In genomic region chr6:28727559-28728211, GRCh38 we compare ENCODE assay signal across 9 cellular contexts.
DNase-seq lines count a peak whose midpoint lies in the region; ATAC-seq, FAIRE-seq and TF ChIP-seq lines count a peak whose summit lies in the region.
"Had no signal": no experiment of that assay in that cellular context is flagged by ENCODE, and none has a peak within 500 bp of the region (broad histone marks: within the 10 kb centered on the region; RNA-seq: fewer than 3 reads in every experiment).

No MANE protein-coding gene starts in this region.

- H3K27me3 Mint-ChIP-seq in Caco-2 (ENCODE audit: insufficient read depth, unreplicated experiment) = peaks cover 4% of the 10 kb centered on the region
- H3K27me3 Mint-ChIP-seq in naive B cell = peaks cover 46 to 85% (median 85%) of the 10 kb centered on the region in 3 donors

- H3K9me2 ChIP-seq in SU-DHL-6 (replicated peaks; ENCODE audit: insufficient read depth, low read length) = no peaks in the 10 kb centered on the region

- H3K27me3 ChIP-seq in Caco-2 (replicated peaks; ENCODE audit: control insufficient read depth, insufficient read depth, low read length) = no peaks in the 10 kb centered on the region
- H3K27me3 ChIP-seq in HUES48 (ENCODE audit: control insufficient read depth, insufficient read depth, low read length) = peaks cover 28% of the 10 kb centered on the region
- no peaks in the 10 kb centered on the region for H3K27me3 ChIP-seq in SU-DHL-6 (ENCODE audit: low read length)

- H4K20me1 ChIP-seq in SU-DHL-6 (ENCODE audit: low read depth, low read length) = no peaks in the 10 kb centered on the region

- H3K4me1 Mint-ChIP-seq in Caco-2 (ENCODE audit: low read depth, unreplicated experiment) (peaks cover 20% of the 10 kb centered on the region), naive B cell (peaks cover 9 to 18% (median 17%) of the 10 kb centered on the region in 3 donors)

- no peaks in the 10 kb centered on the region for H3K9me3 Mint-ChIP-seq in Caco-2 (ENCODE audit: unreplicated experiment)
- H3K9me3 Mint-ChIP-seq in naive B cell = peaks cover 0 to 55% (median 26%) of the 10 kb centered on the region in 7 donors

- H3K36me3 ChIP-seq in Caco-2 (ENCODE audit: control insufficient read depth, insufficient read depth, low read length) (no peaks in the 10 kb centered on the region), HUES48 (ENCODE audit: control insufficient read depth, insufficient read depth, low read length) (no peaks in the 10 kb centered on the region), SU-DHL-6 (ENCODE audit: low read length) (no peaks in the 10 kb centered on the region)

- peaks cover 15% of the 10 kb centered on the region for H3K36me3 Mint-ChIP-seq in Caco-2 (ENCODE audit: insufficient read depth, unreplicated experiment)
- peaks cover 0 to 6% of the 10 kb centered on the region in 2 donors for H3K36me3 Mint-ChIP-seq in naive B cell

- no peak overlapping the region for H3K9ac ChIP-seq in HUES48 (ENCODE audit: low read depth, low read length)
- H3K9ac ChIP-seq in SU-DHL-6 (ENCODE audit: low read length) = no peak overlapping the region

- H3K27ac Mint-ChIP-seq in Caco-2 (ENCODE audit: unreplicated experiment) (peak overlapping the region; percentile 95), naive B cell (no peak overlapping the region)

- H3K9me3 ChIP-seq in Caco-2 = no peaks in the 10 kb centered on the region
- H3K9me3 ChIP-seq in HUES48 (ENCODE audit: control insufficient read depth, insufficient read depth, low read length) = no peaks in the 10 kb centered on the region
- no peaks in the 10 kb centered on the region for H3K9me3 ChIP-seq in SU-DHL-6 (ENCODE audit: insufficient read depth, low read length)

- H3F3A ChIP-seq in SU-DHL-6 (ENCODE audit: insufficient read depth) = peaks cover 3% of the 10 kb centered on the region; the same call in 1 of the 2 replicates

- DNase-seq in Caco-2 = no peak
- DNase-seq in naive B cell = no peak
- DNase-seq in Kasumi-1 (lab: John Stamatoyannopoulos, UW) = no peak
- DNase-seq in D721Med (ENCODE audit: insufficient read length, low spot score) = no peak
- DNase-seq in activated gamma-delta T cell (lab: John Stamatoyannopoulos, UW) = no peak
- DNase-seq: DMS79 treated with DMSO at 0.1 percent for 48 hours, NCI-H1436 had no signal

- CTCF ChIA-PET in Caco-2 (lab: Charles Lee) = no interaction called here

- intact Hi-C loops in Caco-2 (cut with micrococcal nuclease; ENCODE audit: unreplicated experiment) = loop anchor here (5.0 kb wide), 1 partner anchor 65 kb away; no protein-coding TSS in a partner anchor

- no peak for FAIRE-seq in D721Med (lab: Jason Lieb, UNC)

- H3K79me2 ChIP-seq in SU-DHL-6 (ENCODE audit: insufficient read depth, low read length) = no peaks in the 10 kb centered on the region

- H3K4me3 Mint-ChIP-seq in Caco-2 (ENCODE audit: unreplicated experiment) = peak overlapping the region; percentile 98
- peak overlapping the region in 6 of 8 donors; percentile 3 to 93 (median 79) for H3K4me3 Mint-ChIP-seq in naive B cell

- 0 out of 2 replicates have a peak, but pooled peaks cover 3% of the 10 kb centered on the region for H3K4me1 ChIP-seq in Caco-2
- peaks cover 5% of the 10 kb centered on the region; the same call in 1 of the 2 replicates for H3K4me1 ChIP-seq in HUES48 (ENCODE audit: control insufficient read depth, insufficient read depth, low read length)

- H2AFZ ChIP-seq in SU-DHL-6 (ENCODE audit: low read depth, low read length, severe bottlenecking) = peak overlapping the region; percentile 34

- POLR2A ChIA-PET in Caco-2 (lab: Charles Lee) = no interaction called here

- no peak overlapping the region for H3K27ac ChIP-seq in HUES48 (ENCODE audit: low read depth, low read length)
- H3K27ac ChIP-seq in SU-DHL-6 (ENCODE audit: low read depth, low read length) = no peak overlapping the region; the same call in 1 of the 2 replicates

- no peak for TF ChIP-seq CTCF in Caco-2 (IDR thresholded peaks at IDR 0.05; ENCODE audit: insufficient read depth in 1 of 2, low read depth in 1 of 2, low read length in 1 of 2, severe bottlenecking in 1 of 2, unreplicated experiment in 1 of 2)
- TF ChIP-seq CTCF in SU-DHL-6 (IDR thresholded peaks at IDR 0.05; ENCODE audit: insufficient read depth, low read length, poor library complexity, severe bottlenecking) = no peak
- no peak for TF ChIP-seq CTCF in D721Med (IDR thresholded peaks at IDR 0.05; ENCODE audit: insufficient read depth, missing control alignments)

- peak overlapping the region; percentile 56 for H3K4me2 ChIP-seq in SU-DHL-6 (ENCODE audit: low read depth, low read length, poor library complexity, severe bottlenecking)

- BruUV-seq in Caco-2 (replicated peaks; lab: Mats Ljungman, UMichigan) = no TSS peak

- no peak for ATAC-seq in naive B cell (ENCODE audit: low read depth in 2 of 2)

- H3K4me3 ChIP-seq in Caco-2 (ENCODE audit: low read depth, low read length) (peak overlapping the region; percentile 51; the same call in 1 of the 2 replicates), HUES48 (ENCODE audit: low read depth, low read length) (peak overlapping the region; percentile 91; the same call in 1 of the 2 replicates), SU-DHL-6 (ENCODE audit: insufficient read depth, low read length, poor library complexity, severe bottlenecking) (no peak overlapping the region)
